28 cellular contexts compared by ENCODE assay signal in genomic region chr10:27537166-27537565, GRCh38.
"Had no signal": no experiment of that assay in that cellular context is flagged by ENCODE, and none has a peak within 500 bp of the region (broad histone marks: within the 10 kb centered on the region; RNA-seq: fewer than 3 reads in every experiment).

No MANE protein-coding gene starts in this region.

- H3K36me3 ChIP-seq: uterus had no signal

- H3K9ac ChIP-seq: neural progenitor cell had no signal

- H3K4me1 ChIP-seq: neural progenitor cell, pancreas, right lobe of liver, testis, tibial artery, upper lobe of right lung had no signal

- H3K27me3 ChIP-seq: neural progenitor cell, pancreas, right lobe of liver, sigmoid colon, suprapubic skin, testis, tibial artery, transverse colon, upper lobe of right lung, uterus had no signal

- H3K4me1 Mint-ChIP-seq: nephron; stimulated activated memory B cell treated with anti-CD40 and anti-IgM and Interleukin-4, amounts not matched to agents 10 μg/mL and 1 μg/mL and 100 μg/mL, for 72 hours had no signal

- FAIRE-seq: pancreas, small intestine had no signal

- H3K4me3 Mint-ChIP-seq: naive thymus-derived CD4-positive, alpha-beta T cell; natural killer cell; nephron; neural progenitor cell; stimulated activated memory B cell treated with anti-CD40 and anti-IgM and Interleukin-4, amounts not matched to agents 10 μg/mL and 1 μg/mL and 100 μg/mL, for 72 hours; stimulated activated naive CD8-positive, alpha-beta T cell treated with anti-CD3 and anti-CD28 coated beads, Interleukin-15, amount 100 ng/mL, for 72 hours; type B pancreatic cell had no signal

- H3K4me3 ChIP-seq: neural progenitor cell, pancreas, psoas muscle, right lobe of liver, sigmoid colon, suprapubic skin, testis, tibial artery, transverse colon, upper lobe of right lung, uterus had no signal

- H3K27ac Mint-ChIP-seq: nephron; stimulated activated memory B cell treated with anti-CD40 and anti-IgM and Interleukin-4, amounts not matched to agents 10 μg/mL and 1 μg/mL and 100 μg/mL, for 72 hours; type B pancreatic cell had no signal

- DNase-seq: naive thymus-derived CD4-positive, alpha-beta T cell; natural killer cell; nucleus accumbens; pancreas; psoas muscle; right cardiac atrium; right lobe of liver; sigmoid colon; small intestine; stimulated activated CD4-positive, alpha-beta T cell treated with anti-CD3 and anti-CD28 coated beads, Interleukin-12 subunit alpha, Interleukin-12 subunit beta, amount 100 ng/mL, for 4 hours; stimulated activated CD4-positive, alpha-beta T cell treated with anti-CD3 and anti-CD28 coated beads, Interleukin-1b, Interleukin-23, amount 100 ng/mL, for 48 hours; stimulated activated CD4-positive, alpha-beta T cell treated with anti-CD3 and anti-CD28 coated beads, Interleukin-4, amount 100 ng/mL, for 1 hour; stimulated activated CD4-positive, alpha-beta T cell treated with anti-CD3 and anti-CD28 coated beads, Interleukin-4, amount 100 ng/mL, for 4 hours; stimulated activated CD8-positive, alpha-beta memory T cell treated with anti-CD3 and anti-CD28 coated beads, Interleukin-4, amount 100 ng/mL, for 48 hours; stimulated activated naive CD4-positive, alpha-beta T cell; stimulated activated naive CD8-positive, alpha-beta T cell treated with anti-CD3 and anti-CD28 coated beads, Interleukin-15, amount 100 ng/mL, for 72 hours; stimulated activated naive CD8-positive, alpha-beta T cell treated with anti-CD3 and anti-CD28 coated beads, Interleukin-15, Interleukin-2, amounts not matched to agents 100 U/mL and 50 U/mL, for 24 hours; substantia nigra; testis; tibial artery; transverse colon; upper lobe of right lung; uterus had no signal

- H3K36me3 Mint-ChIP-seq: natural killer cell had no signal

- H3K9me3 Mint-ChIP-seq: naive thymus-derived CD4-positive, alpha-beta T cell; natural killer cell; nephron; neural progenitor cell; stimulated activated memory B cell treated with anti-CD40 and anti-IgM and Interleukin-4, amounts not matched to agents 10 μg/mL and 1 μg/mL and 100 μg/mL, for 72 hours; stimulated activated naive CD8-positive, alpha-beta T cell treated with anti-CD3 and anti-CD28 coated beads, Interleukin-15, amount 100 ng/mL, for 72 hours; type B pancreatic cell had no signal

- H3K27me3 Mint-ChIP-seq: naive thymus-derived CD4-positive, alpha-beta T cell; stimulated activated memory B cell treated with anti-CD40 and anti-IgM and Interleukin-4, amounts not matched to agents 10 μg/mL and 1 μg/mL and 100 μg/mL, for 72 hours; stimulated activated naive CD8-positive, alpha-beta T cell treated with anti-CD3 and anti-CD28 coated beads, Interleukin-15, amount 100 ng/mL, for 72 hours; type B pancreatic cell had no signal

- H3K9me3 ChIP-seq: pancreas, psoas muscle, right lobe of liver, sigmoid colon, suprapubic skin, testis, tibial artery, transverse colon, upper lobe of right lung, uterus had no signal

- H3K27ac ChIP-seq: neural progenitor cell, pancreas, psoas muscle, right lobe of liver, sigmoid colon, suprapubic skin, testis, tibial artery, transverse colon, upper lobe of right lung, uterus had no signal
